9 cellular contexts compared by ENCODE assay signal in genomic region chr5:179817071-179817840, GRCh38. TPM values are rescaled to one million over a fixed set of nuclear protein-coding genes. Genes with fewer than 3 reads are reported as not detected.
A peak's percentile ranks its signal among the peaks of the same experiment; 100 is the strongest.
DNase-seq lines count a peak whose midpoint lies in the region; ATAC-seq, FAIRE-seq and TF ChIP-seq lines count a peak whose summit lies in the region.
"Had no signal": no experiment of that assay in that cellular context is flagged by ENCODE, and none has a peak within 500 bp of the region (broad histone marks: within the 10 kb centered on the region; RNA-seq: fewer than 3 reads in every experiment).

No MANE protein-coding gene starts in this region.

- H3K27me3 Mint-ChIP-seq in activated naive CD8-positive, alpha-beta T cell treated with anti-CD3 and anti-CD28 coated beads, Interleukin-2, amount 50 U/mL, for 24 hours = no peaks in the 10 kb centered on the region

- peak overlapping the region; percentile 11 for H3K4me3 Mint-ChIP-seq in activated naive CD8-positive, alpha-beta T cell treated with anti-CD3 and anti-CD28 coated beads, Interleukin-2, amount 50 U/mL, for 24 hours

- peaks cover 10% of the 10 kb centered on the region for H3K36me3 Mint-ChIP-seq in activated naive CD8-positive, alpha-beta T cell treated with anti-CD3 and anti-CD28 coated beads, Interleukin-2, amount 50 U/mL, for 24 hours (ENCODE audit: low read depth)

- H3K4me1 Mint-ChIP-seq in activated naive CD8-positive, alpha-beta T cell treated with anti-CD3 and anti-CD28 coated beads, Interleukin-2, amount 50 U/mL, for 24 hours = peaks cover 35% of the 10 kb centered on the region

- peaks cover 43% of the 10 kb centered on the region for H3K4me1 ChIP-seq in skeletal muscle satellite cell (ENCODE audit: control insufficient read depth, insufficient read depth, low read length)

- H3K27me3 ChIP-seq in skeletal muscle satellite cell (ENCODE audit: control insufficient read depth, insufficient read depth, low read length) = no peaks in the 10 kb centered on the region

- H3K9ac ChIP-seq in skeletal muscle satellite cell (ENCODE audit: low read depth, low read length) = peak overlapping the region; percentile 59

- H3K9me3 ChIP-seq in skeletal muscle satellite cell (replicated peaks; ENCODE audit: low read length) = no peaks in the 10 kb centered on the region

- H3K4me3 ChIP-seq in iPS-11a (ENCODE audit: low read depth, low read length) (peak overlapping the region; percentile 35), skeletal muscle satellite cell (ENCODE audit: low read length) (peak overlapping the region; percentile 54)

- no peak for FAIRE-seq in D721Med (lab: Jason Lieb, UNC)

- DNase-seq in activated naive CD8-positive, alpha-beta T cell treated with anti-CD3 and anti-CD28 coated beads, Interleukin-2, amount 50 U/mL, for 24 hours = no peak
- DNase-seq in D721Med (ENCODE audit: insufficient read length, low spot score) = no peak
- no peak for DNase-seq in UCSD-AML1 (lab: John Stamatoyannopoulos, UW; ENCODE audit: unreplicated experiment)
- no peak for DNase-seq in stimulated activated naive CD4-positive, alpha-beta T cell (lab: John Stamatoyannopoulos, UW)
- no peak for DNase-seq in islet precursor cell

- TF ChIP-seq CTCF in GM12872 (IDR thresholded peaks at IDR 0.05; ENCODE audit: insufficient read depth, low read depth, low read length) (0 out of 3 replicates have a peak, but pooled peaks have one; percentile 16), D721Med (IDR thresholded peaks at IDR 0.05; ENCODE audit: insufficient read depth, missing control alignments) (no peak)

- peak overlapping the region; percentile 73 for H3K4me2 ChIP-seq in skeletal muscle satellite cell (ENCODE audit: low read length)

- ATAC-seq in activated naive CD8-positive, alpha-beta T cell treated with anti-CD3 and anti-CD28 coated beads, Interleukin-2, amount 50 U/mL, for 24 hours = no peak
- ATAC-seq: left colon had no signal

- peaks cover 16% of the 10 kb centered on the region for H3K36me3 ChIP-seq in skeletal muscle satellite cell (ENCODE audit: insufficient read depth, low read length)

- H3K27ac Mint-ChIP-seq in activated naive CD8-positive, alpha-beta T cell treated with anti-CD3 and anti-CD28 coated beads, Interleukin-2, amount 50 U/mL, for 24 hours = no peak overlapping the region

- no peaks in the 10 kb centered on the region for H3K9me3 Mint-ChIP-seq in activated naive CD8-positive, alpha-beta T cell treated with anti-CD3 and anti-CD28 coated beads, Interleukin-2, amount 50 U/mL, for 24 hours

RNA-seq across cellular contexts. Expression of gene SQSTM1, which starts 3.4 kb away (rescaled TPM):
- 416 and 1,062 TPM in 2 replicates for total RNA-seq in skeletal muscle satellite cell (2012; rRNA removed)

RNA-seq across cellular contexts. Expression of gene MGAT4B, which starts 10.6 kb away (rescaled TPM):
- total RNA-seq in skeletal muscle satellite cell (2012; rRNA removed) = 141 and 148 TPM in 2 replicates

RNA-seq across cellular contexts. Expression of gene LTC4S, which starts 23.5 kb away (rescaled TPM):
- total RNA-seq in skeletal muscle satellite cell (2012; rRNA removed) = not detected in 2 replicates

RNA-seq across cellular contexts. Expression of gene MRNIP, which starts 41.4 kb away (rescaled TPM):
- 9.1 and 11.1 TPM in 2 replicates for total RNA-seq in skeletal muscle satellite cell (2012; rRNA removed)
